9 cellular contexts compared by ENCODE assay signal in the genomic region with DNA sequence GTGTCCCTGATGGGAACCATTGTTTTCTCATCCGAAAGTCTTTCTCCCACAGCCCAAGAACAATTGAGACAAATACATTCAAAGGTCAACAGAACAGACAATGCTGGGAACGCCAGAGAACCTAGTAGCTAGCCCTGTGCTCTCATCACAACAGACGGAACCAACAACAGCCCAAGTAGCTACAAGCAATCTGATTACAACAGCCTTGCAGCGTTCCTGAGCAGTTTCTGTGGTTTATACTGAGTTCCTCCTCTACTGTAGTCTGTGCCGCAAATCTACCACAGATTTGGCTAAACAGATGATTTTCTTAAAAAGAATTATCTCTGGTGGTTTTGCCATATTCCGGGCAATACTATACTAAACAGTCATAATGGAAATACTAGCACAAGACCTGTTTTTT.
A peak's percentile ranks its signal among the peaks of the same experiment; 100 is the strongest.
DNase-seq lines count a peak whose midpoint lies in the region; ATAC-seq and TF ChIP-seq lines count a peak whose summit lies in the region.
"Had no signal": no experiment of that assay in that cellular context is flagged by ENCODE, and none has a peak within 500 bp of the region (broad histone marks: within the 10 kb centered on the region; RNA-seq: fewer than 3 reads in every experiment).

No MANE protein-coding gene starts in this region.

- H3K27ac ChIP-seq in HUES48 (ENCODE audit: low read depth, low read length) = peak overlapping the region; percentile 54
- H3K27ac ChIP-seq: epithelial cell of prostate had no signal

- H3K4me3 ChIP-seq in HUES48 (ENCODE audit: low read depth, low read length) = no peak overlapping the region

- H3K4me1 Mint-ChIP-seq in immature natural killer cell = no peaks in the 10 kb centered on the region

- H3K27me3 Mint-ChIP-seq in immature natural killer cell (ENCODE audit: low read depth in 3 of 3) = peaks cover 0 to 6% (median 0%) of the 10 kb centered on the region in 3 donors

- H3K27ac Mint-ChIP-seq in immature natural killer cell = no peak overlapping the region

- no peak overlapping the region for H3K4me3 Mint-ChIP-seq in immature natural killer cell

- peak; percentile 9 for DNase-seq in GM13977 (ENCODE audit: low spot score)
- DNase-seq in fibroblast of peridontal ligament (ENCODE audit: extremely low read depth) = peak; percentile 95
- no peak for DNase-seq in COLO668 (lab: John Stamatoyannopoulos, UW; ENCODE audit: unreplicated experiment)
- DNase-seq in CD1c-positive myeloid dendritic cell (ENCODE audit: extremely low spot score) = no peak
- no peak for DNase-seq in immature natural killer cell
- DNase-seq in UCSD-AML1 (lab: John Stamatoyannopoulos, UW; ENCODE audit: unreplicated experiment) = no peak

- no peaks in the 10 kb centered on the region for H3K36me3 Mint-ChIP-seq in immature natural killer cell

- H3K36me3 ChIP-seq in HUES48 (ENCODE audit: control insufficient read depth, insufficient read depth, low read length) = no peaks in the 10 kb centered on the region

- TF ChIP-seq CTCF in GM13977 (IDR thresholded peaks at IDR 0.05; ENCODE audit: extremely low read depth, insufficient read depth, missing control alignments) = no peak

- H3K4me1 ChIP-seq in HUES48 (ENCODE audit: control insufficient read depth, insufficient read depth, low read length) = peaks cover 9% of the 10 kb centered on the region; the same call in 1 of the 2 replicates

- ATAC-seq in GM21723 (IDR thresholded peaks at IDR 0.05; ENCODE audit: unreplicated experiment) = peak; percentile 92

- in situ Hi-C loops in GM13977 (cut with MboI; ENCODE audit: low pct_unique_long_range_greater_than_20kb, low sequenced_read_pairs, unreplicated experiment) = no loop called here

- H3K27me3 ChIP-seq in HUES48 (ENCODE audit: control insufficient read depth, insufficient read depth, low read length) = no peaks in the 10 kb centered on the region

- peaks cover 0 to 9% (median 2%) of the 10 kb centered on the region in 6 donors for H3K9me3 Mint-ChIP-seq in immature natural killer cell

- no peaks in the 10 kb centered on the region for H3K9me3 ChIP-seq in HUES48 (ENCODE audit: control insufficient read depth, insufficient read depth, low read length)

- H3K9ac ChIP-seq in HUES48 (ENCODE audit: low read depth, low read length) = no peak overlapping the region

Comparison
In these comparisons a context has a peak if more than half of its experiments do, and no peak if none do; other contexts are left out.
1. DNase-seq: peak in GM13977 (single experiment) and fibroblast of peridontal ligament (single experiment); none in COLO668 (single experiment), CD1c-positive myeloid dendritic cell (single experiment), immature natural killer cell (0 of 3) and UCSD-AML1 (single experiment).